Comparison of ENCODE assay signal across 13 cellular contexts in genomic region chr3:177836671-177837070, GRCh38.
DNase-seq lines count a peak whose midpoint lies in the region; ATAC-seq, FAIRE-seq and TF ChIP-seq lines count a peak whose summit lies in the region.
"Had no signal": no experiment of that assay in that cellular context is flagged by ENCODE, and none has a peak within 500 bp of the region (broad histone marks: within the 10 kb centered on the region; RNA-seq: fewer than 3 reads in every experiment).

No MANE protein-coding gene starts in this region.

- H3K9me3 Mint-ChIP-seq in neural progenitor cell, result no peaks in the 10 kb centered on the region

- no peaks in the 10 kb centered on the region for H4K20me1 ChIP-seq in neural progenitor cell (ENCODE audit: low read depth)

- H3F3A ChIP-seq in neural progenitor cell (ENCODE audit: low read depth), result no peaks in the 10 kb centered on the region

- H3K27ac ChIP-seq in small intestine (ENCODE audit: low read depth in 1 of 2, low read length in 1 of 2) (no peak overlapping the region), neural progenitor cell (no peak overlapping the region)

- no peaks in the 10 kb centered on the region for H3K27me3 ChIP-seq in small intestine (ENCODE audit: control insufficient read depth in 2 of 2, insufficient read depth in 2 of 2, low read length in 2 of 2)
- no peaks in the 10 kb centered on the region for H3K27me3 ChIP-seq in neural progenitor cell
- H3K27me3 ChIP-seq: Peyer's patch had no signal

- ATAC-seq in GM21825 (IDR thresholded peaks at IDR 0.05; ENCODE audit: unreplicated experiment) (no peak), GM21515 (IDR thresholded peaks at IDR 0.05; ENCODE audit: unreplicated experiment) (no peak)
- ATAC-seq: activated CD4-positive, CD25-positive, alpha-beta regulatory T cell treated with anti-CD3 and anti-CD28 coated beads, Interleukin-2, amount 50 U/mL, for 24 hours had no signal

- no peak overlapping the region for H2AFZ ChIP-seq in neural progenitor cell (replicated peaks)

- 43 to 61% (median 55%) methylated on average over 5 of the region's 5 CpGs for WGBS in small intestine, 3 donors

- TF ChIP-seq CTCF in fibroblast of the aortic adventitia (IDR thresholded peaks at IDR 0.05; ENCODE audit: insufficient read depth, low read length), result no peak
- no peak for TF ChIP-seq CTCF in neural progenitor cell (IDR thresholded peaks at IDR 0.05)

- H3K27me3 Mint-ChIP-seq in neural progenitor cell (ENCODE audit: insufficient read depth, low read depth), result peaks cover 2% of the 10 kb centered on the region

- H3K27ac Mint-ChIP-seq in neural progenitor cell, result no peak overlapping the region

- FAIRE-seq in small intestine (lab: Jason Lieb, UNC), result no peak

- H3K36me3 ChIP-seq in small intestine (ENCODE audit: control insufficient read depth in 2 of 2, insufficient read depth in 2 of 2, low read length in 2 of 2) (no peaks in the 10 kb centered on the region), neural progenitor cell (no peaks in the 10 kb centered on the region)
- H3K36me3 ChIP-seq: Peyer's patch had no signal

- H3K9me3 ChIP-seq in small intestine (ENCODE audit: control insufficient read depth, low read depth), result no peaks in the 10 kb centered on the region
- no peaks in the 10 kb centered on the region for H3K9me3 ChIP-seq in neural progenitor cell (ENCODE audit: low read depth)
- H3K9me3 ChIP-seq: Peyer's patch had no signal

- no peak overlapping the region for H3K4me3 ChIP-seq in fibroblast of the aortic adventitia (ENCODE audit: low read depth, low read length)
- no peak overlapping the region for H3K4me3 ChIP-seq in small intestine (ENCODE audit: low read depth in 1 of 2, low read length in 2 of 2)
- no peak overlapping the region for H3K4me3 ChIP-seq in neural progenitor cell
- H3K4me3 ChIP-seq: Peyer's patch had no signal

- no peaks in the 10 kb centered on the region for H3K36me3 Mint-ChIP-seq in neural progenitor cell

- no peak overlapping the region for H3K4me2 ChIP-seq in neural progenitor cell

- no peaks in the 10 kb centered on the region for H3K79me2 ChIP-seq in neural progenitor cell (ENCODE audit: low read depth)

- no peaks in the 10 kb centered on the region for H3K4me1 ChIP-seq in small intestine (ENCODE audit: control insufficient read depth in 2 of 2, insufficient read depth in 1 of 2, low read depth in 1 of 2, low read length in 1 of 2)
- peaks cover 12% of the 10 kb centered on the region for H3K4me1 ChIP-seq in neural progenitor cell

- peaks cover 25% of the 10 kb centered on the region for H3K4me1 Mint-ChIP-seq in neural progenitor cell

- no peak overlapping the region for H3K4me3 Mint-ChIP-seq in neural progenitor cell

- peak; percentile 64 for DNase-seq in NCI-H1105 treated with DMSO at 0.1 percent for 48 hours (lab: John Stamatoyannopoulos, UW)
- peak; percentile 64 for DNase-seq in RPMI7951 (ENCODE audit: low read depth)
- peak; percentile 59 for DNase-seq in fibroblast of the aortic adventitia (ENCODE audit: low read depth)
- DNase-seq in small intestine, result peak; percentile 18
- DNase-seq in neural progenitor cell (ENCODE audit: low spot score), result no peak
- DNase-seq in NCI-H1092 treated with DMSO at 0.1 percent for 48 hours (lab: John Stamatoyannopoulos, UW), result no peak
- DNase-seq: activated gamma-delta T cell treated with Interleukin-2 at 50 U/mL for 16 hours; effector memory CD4-positive, alpha-beta T cell; nucleus accumbens; Peyer's patch had no signal

- H3K9ac ChIP-seq in neural progenitor cell, result no peak overlapping the region

Comparison
In these comparisons a context has a peak if more than half of its experiments do, and no peak if none do; other contexts are left out.
1. DNase-seq: peak in NCI-H1105 treated with DMSO at 0.1 percent for 48 hours (single experiment), RPMI7951 (single experiment), fibroblast of the aortic adventitia (single experiment) and small intestine (single experiment); none in neural progenitor cell (single experiment) and NCI-H1092 treated with DMSO at 0.1 percent for 48 hours (single experiment).